20 cellular contexts compared by ENCODE assay signal in genomic region chr12:122738561-122738960, GRCh38. TPM values are rescaled to one million over a fixed set of nuclear protein-coding genes. Genes with fewer than 3 reads are reported as not detected.
"Had no signal": no experiment of that assay in that cellular context is flagged by ENCODE, and none has a peak within 500 bp of the region (broad histone marks: within the 10 kb centered on the region; RNA-seq: fewer than 3 reads in every experiment).

No MANE protein-coding gene starts in this region.

- H3K27me3 ChIP-seq: cardiac muscle cell, esophagus squamous epithelium, heart left ventricle, right atrium auricular region had no signal

- H3K4me3 ChIP-seq: cardiac muscle cell, esophagus squamous epithelium, heart left ventricle, lung, right atrium auricular region, skin epidermis, thoracic aorta had no signal

- H3K36me3 ChIP-seq: cardiac muscle cell, esophagus squamous epithelium, heart left ventricle, right atrium auricular region, thoracic aorta had no signal

- H3K4me1 ChIP-seq: heart left ventricle, right atrium auricular region had no signal

- ATAC-seq: heart left ventricle; left colon; stimulated activated naive CD8-positive, alpha-beta T cell treated with anti-CD3 and anti-CD28 coated beads, Interleukin-15, amount 100 ng/mL, for 72 hours; T-helper 17 cell had no signal

- H3K9me3 ChIP-seq: esophagus squamous epithelium, heart left ventricle, right atrium auricular region, thoracic aorta had no signal

- FAIRE-seq: colon, frontal cortex, TTC549, urothelium cell line had no signal

- H3K27ac ChIP-seq: cardiac muscle cell, esophagus squamous epithelium, heart left ventricle, right atrium auricular region, skin epidermis, thoracic aorta had no signal

- DNase-seq: activated CD4-positive, alpha-beta memory T cell treated with anti-CD3 and anti-CD28 coated beads, Interleukin-2, amount 10 ng/mL, durations not matched to agents 7 days and 5 days; activated naive CD4-positive, alpha-beta T cell treated with anti-CD3 and anti-CD28 coated beads, Interleukin-2, amount 10 ng/mL, durations not matched to agents 7 days and 5 days; anterior cingulate cortex; esophagus squamous epithelium; heart left ventricle; left colon; midbrain; posterior cingulate gyrus; stimulated activated CD4-positive, alpha-beta T cell treated with anti-CD3 and anti-CD28 coated beads, Interleukin-4, amount 100 ng/mL, for 4 hours; stimulated activated naive CD8-positive, alpha-beta T cell treated with anti-CD3 and anti-CD28 coated beads, Interleukin-15, amount 100 ng/mL, for 72 hours; T-helper 17 cell had no signal

RNA-seq across cellular contexts. Expression of gene HCAR1, which starts 7.9 kb away (rescaled TPM):
- total RNA-seq: cardiac muscle cell, T-helper 17 cell, thoracic aorta had no signal
- polyA plus RNA-seq: cardiac muscle cell had no signal

RNA-seq across cellular contexts. Expression of gene HCAR3, which starts 21.9 kb away (rescaled TPM):
- total RNA-seq: activated CD4-positive, alpha-beta memory T cell treated with anti-CD3 and anti-CD28 coated beads, Interleukin-2, amount 10 ng/mL, durations not matched to agents 7 days and 5 days; cardiac muscle cell; frontal cortex; right atrium auricular region had no signal
- polyA plus RNA-seq: cardiac muscle cell had no signal

RNA-seq across cellular contexts. Expression of gene HCAR2, which starts 35.4 kb away (rescaled TPM):
- total RNA-seq: activated CD4-positive, alpha-beta memory T cell treated with anti-CD3 and anti-CD28 coated beads, Interleukin-2, amount 10 ng/mL, durations not matched to agents 7 days and 5 days; cardiac muscle cell had no signal
- polyA plus RNA-seq: cardiac muscle cell had no signal
